In genomic region chr9:93120846-93121315, GRCh38 we compare ENCODE assay signal across 16 cellular contexts. TPM values are rescaled to one million over a fixed set of nuclear protein-coding genes. Genes with fewer than 3 reads are reported as not detected.
DNase-seq lines count a peak whose midpoint lies in the region; ATAC-seq, FAIRE-seq and TF ChIP-seq lines count a peak whose summit lies in the region.
"Had no signal": no experiment of that assay in that cellular context is flagged by ENCODE, and none has a peak within 500 bp of the region (broad histone marks: within the 10 kb centered on the region; RNA-seq: fewer than 3 reads in every experiment).

No MANE protein-coding gene starts in this region.

- no peak overlapping the region for H3K4me3 Mint-ChIP-seq in activated CD8-positive, alpha-beta memory T cell treated with anti-CD3 and anti-CD28 coated beads, Interleukin-2, amount 10 ng/mL, durations not matched to agents 7 days and 5 days
- H3K4me3 Mint-ChIP-seq in dendritic cell treated with granulocyte-macrophage colony-stimulating factor and Interleukin-4, amounts not matched to agents 40 ng/mL and 50 ng/mL, for 4 days, result peak overlapping the region; percentile 32
- H3K4me3 Mint-ChIP-seq: activated naive CD4-positive, alpha-beta T cell treated with anti-CD3 and anti-CD28 coated beads, Interleukin-2, amount 50 U/mL, for 24 hours had no signal

- H3K27ac ChIP-seq in muscle layer of colon (ENCODE audit: low read depth, low read length), result peak overlapping the region; percentile 76
- peak overlapping the region in 3 of 4 donors; percentile 50 to 70 (median 55) for H3K27ac ChIP-seq in tibial nerve

- no peak overlapping the region for H3K9ac ChIP-seq in muscle layer of colon (ENCODE audit: low read length)

- H3K27ac Mint-ChIP-seq in activated CD8-positive, alpha-beta memory T cell treated with anti-CD3 and anti-CD28 coated beads, Interleukin-2, amount 10 ng/mL, durations not matched to agents 7 days and 5 days, result no peak overlapping the region
- peak overlapping the region; percentile 89 for H3K27ac Mint-ChIP-seq in dendritic cell treated with granulocyte-macrophage colony-stimulating factor and Interleukin-4, amounts not matched to agents 40 ng/mL and 50 ng/mL, for 4 days

- 79 to 80% methylated on average over 11 of the region's 11 CpGs for WGBS in tibial nerve, 2 donors

- H3K9me3 ChIP-seq in muscle layer of colon (ENCODE audit: low read length) (no peaks in the 10 kb centered on the region), tibial nerve (no peaks in the 10 kb centered on the region)
- H3K9me3 ChIP-seq: HAP-1, prostate gland had no signal

- CTCF ChIA-PET in activated CD8-positive, alpha-beta memory T cell treated with anti-CD3 and anti-CD28 coated beads, Interleukin-2, amount 10 ng/mL, durations not matched to agents 7 days and 5 days (lab: Charles Lee), result interaction anchor here (0.9 to 4.1 kb wide), 2 partner anchors 12 to 15 kb away, joined by 3 to 63 read pairs; no protein-coding TSS in a partner anchor

- no peaks in the 10 kb centered on the region for H3K27me3 Mint-ChIP-seq in activated CD8-positive, alpha-beta memory T cell treated with anti-CD3 and anti-CD28 coated beads, Interleukin-2, amount 10 ng/mL, durations not matched to agents 7 days and 5 days
- no peaks in the 10 kb centered on the region for H3K27me3 Mint-ChIP-seq in dendritic cell treated with granulocyte-macrophage colony-stimulating factor and Interleukin-4, amounts not matched to agents 40 ng/mL and 50 ng/mL, for 4 days
- H3K27me3 Mint-ChIP-seq: activated naive CD4-positive, alpha-beta T cell treated with anti-CD3 and anti-CD28 coated beads, Interleukin-2, amount 50 U/mL, for 24 hours had no signal

- peaks cover 29% of the 10 kb centered on the region for H3K4me1 Mint-ChIP-seq in activated CD8-positive, alpha-beta memory T cell treated with anti-CD3 and anti-CD28 coated beads, Interleukin-2, amount 10 ng/mL, durations not matched to agents 7 days and 5 days
- peaks cover 88% of the 10 kb centered on the region for H3K4me1 Mint-ChIP-seq in dendritic cell treated with granulocyte-macrophage colony-stimulating factor and Interleukin-4, amounts not matched to agents 40 ng/mL and 50 ng/mL, for 4 days (ENCODE audit: low read depth)

- H3K27me3 ChIP-seq in muscle layer of colon (ENCODE audit: control insufficient read depth in 1 of 2, insufficient read depth in 2 of 2, low read length in 2 of 2), result no peaks in the 10 kb centered on the region
- no peaks in the 10 kb centered on the region for H3K27me3 ChIP-seq in tibial nerve

- no peak for TF ChIP-seq CTCF in tibial nerve (IDR thresholded peaks at IDR 0.05)

- no peaks in the 10 kb centered on the region for H3K9me3 Mint-ChIP-seq in activated CD8-positive, alpha-beta memory T cell treated with anti-CD3 and anti-CD28 coated beads, Interleukin-2, amount 10 ng/mL, durations not matched to agents 7 days and 5 days (ENCODE audit: low read depth)
- no peaks in the 10 kb centered on the region for H3K9me3 Mint-ChIP-seq in dendritic cell treated with granulocyte-macrophage colony-stimulating factor and Interleukin-4, amounts not matched to agents 40 ng/mL and 50 ng/mL, for 4 days
- H3K9me3 Mint-ChIP-seq: activated naive CD4-positive, alpha-beta T cell treated with anti-CD3 and anti-CD28 coated beads, Interleukin-2, amount 50 U/mL, for 24 hours had no signal

- intact Hi-C loops in dendritic cell treated with granulocyte-macrophage colony-stimulating factor and Interleukin-4, amounts not matched to agents 40 ng/mL and 50 ng/mL, for 4 days (cut with micrococcal nuclease), result loop anchor here (1.0 kb wide), 1 partner anchor 10 kb away; no protein-coding TSS in a partner anchor

- FAIRE-seq in HTR-8/SVneo (lab: Jason Lieb, UNC), result no peak

- no peak for ATAC-seq in activated CD8-positive, alpha-beta memory T cell treated with anti-CD3 and anti-CD28 coated beads, Interleukin-2, amount 10 ng/mL, durations not matched to agents 7 days and 5 days

- H3K4me3 ChIP-seq in muscle layer of colon (ENCODE audit: low read depth in 1 of 2, low read length in 2 of 2) (no peak overlapping the region), tibial nerve (no peak overlapping the region)
- H3K4me3 ChIP-seq: HAP-1, lung, prostate gland had no signal

- peaks cover 7% of the 10 kb centered on the region for H3K36me3 Mint-ChIP-seq in activated CD8-positive, alpha-beta memory T cell treated with anti-CD3 and anti-CD28 coated beads, Interleukin-2, amount 10 ng/mL, durations not matched to agents 7 days and 5 days
- H3K36me3 Mint-ChIP-seq in dendritic cell treated with granulocyte-macrophage colony-stimulating factor and Interleukin-4, amounts not matched to agents 40 ng/mL and 50 ng/mL, for 4 days (ENCODE audit: low read depth), result peaks cover 65% of the 10 kb centered on the region

- H3K36me3 ChIP-seq in muscle layer of colon (ENCODE audit: insufficient read depth, low read length), result peaks cover 46% of the 10 kb centered on the region
- peaks cover 0 to 50% (median 0%) of the 10 kb centered on the region in 3 donors for H3K36me3 ChIP-seq in tibial nerve
- H3K36me3 ChIP-seq: HAP-1, prostate gland had no signal

- peaks cover 27% of the 10 kb centered on the region for H3K4me1 ChIP-seq in muscle layer of colon (ENCODE audit: insufficient read depth, low read length)
- peaks cover 0 to 39% (median 28%) of the 10 kb centered on the region in 4 donors for H3K4me1 ChIP-seq in tibial nerve
- H3K4me1 ChIP-seq: HAP-1, prostate gland had no signal

- TF ChIP-seq EP300 in tibial nerve (IDR thresholded peaks at IDR 0.05), result no peak

- DNase-seq in activated CD8-positive, alpha-beta memory T cell treated with anti-CD3 and anti-CD28 coated beads, Interleukin-2, amount 50 U/mL, for 4 hours, result peak; percentile 9
- no peak for DNase-seq in activated CD8-positive, alpha-beta memory T cell treated with anti-CD3 and anti-CD28 coated beads, Interleukin-2, amount 10 ng/mL, durations not matched to agents 7 days and 5 days
- DNase-seq in tibial nerve (ENCODE audit: low spot score in 2 of 2) (no peak), GF-D8 (lab: John Stamatoyannopoulos, UW) (no peak), activated gamma-delta T cell treated with Interleukin-2 at 50 U/mL for 16 hours (no peak), HTR-8/SVneo (ENCODE audit: insufficient read length, low spot score) (no peak)
- DNase-seq: activated CD4-positive, CD25-positive, alpha-beta regulatory T cell treated with anti-CD3 and anti-CD28 coated beads, Interleukin-2, amount 50 U/mL, for 72 hours; KBM-7; NCI-H2029; SW 1271 had no signal

- no peak for TF ChIP-seq POLR2A in tibial nerve (IDR thresholded peaks at IDR 0.05)

RNA-seq across cellular contexts. Expression of gene NINJ1, which starts 13.2 kb away (rescaled TPM):
- 10 to 100 TPM; 31.1 to 54.9 TPM for total RNA-seq in activated CD8-positive, alpha-beta memory T cell treated with anti-CD3 and anti-CD28 coated beads, Interleukin-2, amount 10 ng/mL, durations not matched to agents 7 days and 5 days
- 10 to 100 TPM; 48.2 to 98.8 (median 72.9) TPM for total RNA-seq in tibial nerve

RNA-seq across cellular contexts. Expression of gene CARD19, which starts 24.9 kb away (rescaled TPM):
- total RNA-seq in activated CD8-positive, alpha-beta memory T cell treated with anti-CD3 and anti-CD28 coated beads, Interleukin-2, amount 10 ng/mL, durations not matched to agents 7 days and 5 days, result 10 to 100 TPM; 45.0 to 83.0 TPM
- 10 to 100 TPM; 53.4 to 93.6 (median 60.7) TPM for total RNA-seq in tibial nerve
